ENCODE assay signal across 9 cellular contexts in the genomic region with DNA sequence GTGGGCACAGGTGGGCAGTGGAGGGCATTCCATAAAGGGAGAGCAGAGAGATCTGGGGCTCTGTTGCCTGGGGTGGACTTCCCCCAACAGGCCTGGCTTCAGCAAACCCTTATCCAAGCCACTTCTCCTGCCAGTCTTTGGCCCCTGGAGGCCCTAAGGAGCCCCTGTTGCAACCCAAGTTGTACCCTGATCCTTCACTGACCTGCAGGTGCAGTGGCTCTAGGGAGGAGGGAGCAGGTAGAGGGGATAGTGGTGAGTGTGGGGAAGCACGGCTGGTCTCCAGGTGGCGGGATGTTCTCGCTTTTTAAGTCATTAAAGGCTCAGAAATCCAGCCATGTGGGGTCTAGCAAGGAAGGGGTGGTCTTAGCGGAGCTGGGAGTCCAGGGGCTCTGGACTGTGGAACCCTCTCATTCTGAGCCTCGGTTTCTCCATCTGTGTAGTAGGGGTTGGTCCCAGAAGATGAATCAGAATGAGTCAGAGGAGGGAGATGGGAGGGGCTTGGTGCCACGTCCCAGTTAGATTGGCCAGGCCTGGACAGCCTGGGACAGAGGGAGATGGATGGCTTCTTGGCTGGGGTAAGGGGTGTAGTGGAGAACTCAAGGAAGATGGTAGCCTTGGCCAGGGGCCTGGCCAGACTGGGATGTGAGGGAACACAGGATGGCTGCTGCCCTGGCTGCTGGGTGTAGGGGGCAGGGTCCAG. TPM values are rescaled to one million over a fixed set of nuclear protein-coding genes. Genes with fewer than 3 reads are reported as not detected.
DNase-seq lines count a peak whose midpoint lies in the region; ATAC-seq and TF ChIP-seq lines count a peak whose summit lies in the region.
"Had no signal": no experiment of that assay in that cellular context is flagged by ENCODE, and none has a peak within 500 bp of the region (broad histone marks: within the 10 kb centered on the region; RNA-seq: fewer than 3 reads in every experiment).

No MANE protein-coding gene starts in this region.

- ATAC-seq in CD4-positive, alpha-beta T cell (ENCODE audit: poor library complexity) = no peak
- ATAC-seq in T-cell (replicated peaks in 1 of 4) (no peak), GM21825 (IDR thresholded peaks at IDR 0.05; ENCODE audit: unreplicated experiment) (no peak), HG03342 (IDR thresholded peaks at IDR 0.05; ENCODE audit: unreplicated experiment) (no peak), HG03565 (IDR thresholded peaks at IDR 0.05; ENCODE audit: unreplicated experiment) (no peak)

- H3K27ac Mint-ChIP-seq in CD4-positive, alpha-beta T cell = peak overlapping the region; percentile 42
- peak overlapping the region; percentile 4 to 28 for H3K27ac Mint-ChIP-seq in T-cell

- intact Hi-C loops in CD4-positive, alpha-beta T cell (cut with DNase I, micrococcal nuclease) = no loop called here
- intact Hi-C loops in prostate gland (cut with DNase I) = loop anchor here (2.0 kb wide), 1 partner anchor 91 kb away; no protein-coding TSS in a partner anchor

- 76% methylated on average over 6 of the region's 6 CpGs for WGBS in prostate gland

- TF ChIP-seq CTCF in CD4-positive, alpha-beta T cell (IDR thresholded peaks at IDR 0.05) = no peak
- TF ChIP-seq CTCF in fibroblast of villous mesenchyme (IDR thresholded peaks at IDR 0.05; ENCODE audit: insufficient read depth, low read depth, low read length) = no peak
- no peak for TF ChIP-seq CTCF in prostate gland (IDR thresholded peaks at IDR 0.05)

- DNase-seq in CD4-positive, alpha-beta T cell = no peak
- DNase-seq in T-cell (no peak), fibroblast of villous mesenchyme (ENCODE audit: low read depth) (peak; percentile 31), prostate gland (ENCODE audit: low spot score) (no peak), DMS 273 (lab: John Stamatoyannopoulos, UW; ENCODE audit: unreplicated experiment) (no peak)
- DNase-seq: NCI-H510A treated with DMSO at 0.1 percent for 48 hours had no signal

- H3K27me3 Mint-ChIP-seq in CD4-positive, alpha-beta T cell = no peaks in the 10 kb centered on the region
- no peaks in the 10 kb centered on the region for H3K27me3 Mint-ChIP-seq in T-cell

- POLR2A ChIA-PET in CD4-positive, alpha-beta T cell (lab: Charles Lee) = interaction anchor here (0.7 kb wide), 1 partner anchor 1855 kb away, joined by 4 read pairs; no protein-coding TSS in a partner anchor
- POLR2A ChIA-PET in T-cell (lab: Charles Lee) = no interaction called here

- no peak for TF ChIP-seq POLR2A in prostate gland (IDR thresholded peaks at IDR 0.05)

- H3K4me3 Mint-ChIP-seq in CD4-positive, alpha-beta T cell = peak overlapping the region; percentile 56
- H3K4me3 Mint-ChIP-seq in T-cell = peak overlapping the region in 1 of 3 donors; percentile 50

- H3K9me3 Mint-ChIP-seq in CD4-positive, alpha-beta T cell = no peaks in the 10 kb centered on the region
- no peaks in the 10 kb centered on the region for H3K9me3 Mint-ChIP-seq in T-cell

- no peaks in the 10 kb centered on the region for H3K4me1 ChIP-seq in prostate gland (replicated peaks)

- peaks cover 23% of the 10 kb centered on the region for H3K4me1 Mint-ChIP-seq in CD4-positive, alpha-beta T cell (ENCODE audit: low read depth)
- H3K4me1 Mint-ChIP-seq in T-cell = peaks cover 6 to 22% (median 13%) of the 10 kb centered on the region in 3 donors

- CTCF ChIA-PET in CD4-positive, alpha-beta T cell (lab: Charles Lee) = no interaction called here
- CTCF ChIA-PET in T-cell (lab: Charles Lee) = no interaction called here

- no peaks in the 10 kb centered on the region for H3K27me3 ChIP-seq in CD4-positive, alpha-beta T cell (ENCODE audit: control insufficient read depth, insufficient read depth, low read length)
- H3K27me3 ChIP-seq in prostate gland (replicated peaks; ENCODE audit: insufficient read depth) = no peaks in the 10 kb centered on the region

- no peaks in the 10 kb centered on the region for H3K9me3 ChIP-seq in CD4-positive, alpha-beta T cell (ENCODE audit: control insufficient read depth, low read length)
- no peaks in the 10 kb centered on the region for H3K9me3 ChIP-seq in prostate gland

- no peak overlapping the region for H3K27ac ChIP-seq in CD4-positive, alpha-beta T cell (ENCODE audit: low read depth, low read length)
- peak overlapping the region; percentile 31 to 85 for H3K27ac ChIP-seq in prostate gland

- no peaks in the 10 kb centered on the region for H3K36me3 ChIP-seq in prostate gland

- no peaks in the 10 kb centered on the region for H3K36me3 Mint-ChIP-seq in CD4-positive, alpha-beta T cell (ENCODE audit: low read depth)
- no peaks in the 10 kb centered on the region for H3K36me3 Mint-ChIP-seq in T-cell

- no peak overlapping the region for H3K4me3 ChIP-seq in fibroblast of villous mesenchyme (ENCODE audit: low read depth, low read length)
- H3K4me3 ChIP-seq in prostate gland = no peak overlapping the region

RNA-seq across cellular contexts. Expression of a gene that starts 2.6 kb away (rescaled TPM):
- under 1 TPM; 0.47 to 0.80 TPM for total RNA-seq in CD4-positive, alpha-beta T cell
- 1 to 10 TPM in 2 of 5 donors, under 1 TPM in 3; 0.53 to 1.2 (median 0.98) TPM for total RNA-seq in T-cell
- 25.4 and 25.9 TPM in 2 replicates for total RNA-seq in fibroblast of villous mesenchyme
- total RNA-seq in prostate gland = 10 to 100 TPM; 22.1 to 38.0 TPM

RNA-seq across cellular contexts. Expression of a gene that starts 29.2 kb away (rescaled TPM):
- total RNA-seq in CD4-positive, alpha-beta T cell = not detected
- total RNA-seq in T-cell = not detected
- total RNA-seq in fibroblast of villous mesenchyme = not detected in 2 replicates
- total RNA-seq in prostate gland = 1 to 10 TPM; 1.2 to 2.9 TPM

RNA-seq across cellular contexts. Expression of a gene that starts 46.5 kb away (rescaled TPM):
- total RNA-seq in CD4-positive, alpha-beta T cell = not detected
- total RNA-seq in T-cell = not detected
- total RNA-seq in fibroblast of villous mesenchyme = not detected in 2 replicates
- total RNA-seq in prostate gland = 1 to 10 TPM; 1.9 to 5.5 TPM

RNA-seq across cellular contexts. Expression of a gene that starts 55.6 kb away (rescaled TPM):
- 100 to 1,000 TPM; 236 to 249 TPM for total RNA-seq in CD4-positive, alpha-beta T cell
- total RNA-seq in T-cell = 100 to 1,000 TPM; 185 to 252 (median 209) TPM
- 69.6 and 82.9 TPM in 2 replicates for total RNA-seq in fibroblast of villous mesenchyme
- 10 to 100 TPM; 42.2 to 91.6 TPM for total RNA-seq in prostate gland

Comparison
In these comparisons a context has a peak if more than half of its experiments do, and no peak if none do; other contexts are left out.
1. RNA of a gene that starts 2.6 kb away (total RNA-seq): 22.1 to 38.0 TPM in prostate gland and 25.4 to 25.9 TPM in fibroblast of villous mesenchyme; 0.53 to 1.2 TPM in T-cell and 0.47 to 0.80 TPM in CD4-positive, alpha-beta T cell; every median in the first group is over 10 times any median in the second.